In the genomic region with DNA sequence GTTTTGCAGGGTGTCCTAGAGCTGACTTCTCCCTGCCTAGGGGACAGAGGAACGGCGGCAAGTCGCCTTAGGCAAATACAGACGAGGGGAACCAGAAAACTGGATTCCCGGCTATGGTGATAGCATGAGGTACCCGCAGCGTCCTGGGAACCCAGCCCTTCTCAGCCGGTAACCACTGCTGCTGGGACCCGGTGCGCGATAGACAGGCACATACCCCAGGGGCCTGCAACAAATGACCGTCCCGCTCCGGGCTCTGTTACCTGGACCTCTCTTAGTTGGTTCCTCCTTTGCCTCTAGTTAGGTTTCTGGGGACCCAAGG, we compare ENCODE assay signal across 1 cellular context.
TF ChIP-seq lines count a peak whose summit lies in the region.

No MANE protein-coding gene starts in this region.

TF ChIP-seq in SK-N-SH, 30 proteins besides CTCF, POLR2A, EP300 and RAD21 (continued from another document):
- TF ChIP-seq, protein P1, sequence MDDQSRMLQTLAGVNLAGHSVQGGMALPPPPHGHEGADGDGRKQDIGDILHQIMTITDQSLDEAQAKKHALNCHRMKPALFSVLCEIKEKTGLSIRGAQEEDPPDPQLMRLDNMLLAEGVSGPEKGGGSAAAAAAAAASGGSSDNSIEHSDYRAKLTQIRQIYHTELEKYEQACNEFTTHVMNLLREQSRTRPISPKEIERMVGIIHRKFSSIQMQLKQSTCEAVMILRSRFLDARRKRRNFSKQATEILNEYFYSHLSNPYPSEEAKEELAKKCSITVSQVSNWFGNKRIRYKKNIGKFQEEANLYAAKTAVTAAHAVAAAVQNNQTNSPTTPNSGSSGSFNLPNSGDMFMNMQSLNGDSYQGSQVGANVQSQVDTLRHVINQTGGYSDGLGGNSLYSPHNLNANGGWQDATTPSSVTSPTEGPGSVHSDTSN (IDR thresholded peaks at IDR 0.05) = no peak
- no peak for TF ChIP-seq SMC3 (IDR thresholded peaks at IDR 0.05; ENCODE audit: low read depth, low read length)
- TF ChIP-seq NFIC (IDR thresholded peaks at IDR 0.05; ENCODE audit: borderline replicate concordance) = no peak
- TF ChIP-seq GATA2 (CRISPR knock-in tag; IDR thresholded peaks at IDR 0.05) = no peak
- TF ChIP-seq EZH2phosphoT487 (IDR thresholded peaks at IDR 0.05; ENCODE audit: borderline replicate concordance, low read depth) = no peak
- TF ChIP-seq, protein P2, sequence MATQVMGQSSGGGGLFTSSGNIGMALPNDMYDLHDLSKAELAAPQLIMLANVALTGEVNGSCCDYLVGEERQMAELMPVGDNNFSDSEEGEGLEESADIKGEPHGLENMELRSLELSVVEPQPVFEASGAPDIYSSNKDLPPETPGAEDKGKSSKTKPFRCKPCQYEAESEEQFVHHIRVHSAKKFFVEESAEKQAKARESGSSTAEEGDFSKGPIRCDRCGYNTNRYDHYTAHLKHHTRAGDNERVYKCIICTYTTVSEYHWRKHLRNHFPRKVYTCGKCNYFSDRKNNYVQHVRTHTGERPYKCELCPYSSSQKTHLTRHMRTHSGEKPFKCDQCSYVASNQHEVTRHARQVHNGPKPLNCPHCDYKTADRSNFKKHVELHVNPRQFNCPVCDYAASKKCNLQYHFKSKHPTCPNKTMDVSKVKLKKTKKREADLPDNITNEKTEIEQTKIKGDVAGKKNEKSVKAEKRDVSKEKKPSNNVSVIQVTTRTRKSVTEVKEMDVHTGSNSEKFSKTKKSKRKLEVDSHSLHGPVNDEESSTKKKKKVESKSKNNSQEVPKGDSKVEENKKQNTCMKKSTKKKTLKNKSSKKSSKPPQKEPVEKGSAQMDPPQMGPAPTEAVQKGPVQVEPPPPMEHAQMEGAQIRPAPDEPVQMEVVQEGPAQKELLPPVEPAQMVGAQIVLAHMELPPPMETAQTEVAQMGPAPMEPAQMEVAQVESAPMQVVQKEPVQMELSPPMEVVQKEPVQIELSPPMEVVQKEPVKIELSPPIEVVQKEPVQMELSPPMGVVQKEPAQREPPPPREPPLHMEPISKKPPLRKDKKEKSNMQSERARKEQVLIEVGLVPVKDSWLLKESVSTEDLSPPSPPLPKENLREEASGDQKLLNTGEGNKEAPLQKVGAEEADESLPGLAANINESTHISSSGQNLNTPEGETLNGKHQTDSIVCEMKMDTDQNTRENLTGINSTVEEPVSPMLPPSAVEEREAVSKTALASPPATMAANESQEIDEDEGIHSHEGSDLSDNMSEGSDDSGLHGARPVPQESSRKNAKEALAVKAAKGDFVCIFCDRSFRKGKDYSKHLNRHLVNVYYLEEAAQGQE (IDR thresholded peaks at IDR 0.05; ENCODE audit: low read depth, low read length) = no peak
- TF ChIP-seq RXRA (IDR thresholded peaks at IDR 0.05; ENCODE audit: borderline replicate concordance, low read depth) = no peak
- no peak for TF ChIP-seq POLR2AphosphoS5 (IDR thresholded peaks at IDR 0.05; ENCODE audit: low read depth, low read length)
- TF ChIP-seq TAF1 (IDR thresholded peaks at IDR 0.05; ENCODE audit: borderline replicate concordance, low read depth, low read length) = no peak
- TF ChIP-seq YY1 (IDR thresholded peaks at IDR 0.05; ENCODE audit: low read depth) = no peak
- TF ChIP-seq ELF1 (IDR thresholded peaks at IDR 0.05) = no peak
- no peak for TF ChIP-seq NRF1 (IDR thresholded peaks at IDR 0.05; ENCODE audit: low read depth, low read length)
- no peak for TF ChIP-seq MXI1 (IDR thresholded peaks at IDR 0.05; ENCODE audit: low read depth, low read length)
TF ChIP-seq in SK-N-SH: peak in this region for 0.
